ENCODE assay signal across 16 cellular contexts in genomic region chr10:58351616-58352578, GRCh38.
"Had no signal": no experiment of that assay in that cellular context is flagged by ENCODE, and none has a peak within 500 bp of the region (broad histone marks: within the 10 kb centered on the region; RNA-seq: fewer than 3 reads in every experiment).

No MANE protein-coding gene starts in this region.

- FAIRE-seq: endothelial cell of umbilical vein had no signal

- H3K9me3 ChIP-seq: heart left ventricle, lower lobe of right lung, right atrium auricular region had no signal

- H3K27me3 ChIP-seq: foreskin keratinocyte, heart left ventricle, right atrium auricular region had no signal

- H3K4me1 ChIP-seq: foreskin keratinocyte had no signal

- ATAC-seq: activated CD4-positive, CD25-positive, alpha-beta regulatory T cell treated with anti-CD3 and anti-CD28 coated beads, Interleukin-2, amount 50 U/mL, for 24 hours; foreskin keratinocyte; left cardiac atrium had no signal

- DNase-seq: activated naive CD4-positive, alpha-beta T cell treated with Interleukin-2 at 50 U/mL for 16 hours; effector CD8-positive, alpha-beta T cell; foreskin keratinocyte; heart left ventricle; immature natural killer cell; left cardiac atrium; lower lobe of right lung; stimulated activated CD4-positive, alpha-beta T cell treated with anti-CD3 and anti-CD28 coated beads, Interleukin-15, amount 100 ng/mL, for 24 hours; stimulated activated CD4-positive, alpha-beta T cell treated with anti-CD3 and anti-CD28 coated beads, Interleukin-4, amount 100 ng/mL, for 1 hour; stimulated activated naive CD4-positive, alpha-beta T cell; T-helper 9 cell; trophoblast cell had no signal

- H3K27ac ChIP-seq: foreskin keratinocyte, lower lobe of right lung, parathyroid adenoma, right atrium auricular region had no signal

- H3K36me3 ChIP-seq: heart left ventricle, lower lobe of right lung, right atrium auricular region had no signal

- H3K4me3 ChIP-seq: heart left ventricle, lower lobe of right lung, right atrium auricular region had no signal
